1 cellular context compared by ENCODE assay signal in genomic region chr6:36423101-36423824, GRCh38.
TF ChIP-seq lines count a peak whose summit lies in the region.

No MANE protein-coding gene starts in this region.

TF ChIP-seq in HepG2, 621 proteins besides CTCF, POLR2A, EP300 and RAD21 (continued from another document and continues in another):
- TF ChIP-seq ZNF280D (CRISPR knock-in tag; IDR thresholded peaks at IDR 0.05) = peak; percentile 88
- TF ChIP-seq ZFP91 (CRISPR knock-in tag; IDR thresholded peaks at IDR 0.05; ENCODE audit: borderline replicate concordance) = peak; percentile 96
- TF ChIP-seq TCF7L2 (IDR thresholded peaks at IDR 0.05; ENCODE audit: low read depth, low read length) = no peak
- TF ChIP-seq WIZ (CRISPR knock-in tag; IDR thresholded peaks at IDR 0.05) = no peak; the same call in 1 of the 2 replicates
- no peak for TF ChIP-seq ZBTB2 (CRISPR knock-in tag; IDR thresholded peaks at IDR 0.05; ENCODE audit: low read depth)
- peak; percentile 74 for TF ChIP-seq MED8 (CRISPR knock-in tag; IDR thresholded peaks at IDR 0.05; ENCODE audit: insufficient replicate concordance)
- no peak for TF ChIP-seq ZFP36L2 (CRISPR knock-in tag; IDR thresholded peaks at IDR 0.05)
- peak; percentile 68 for TF ChIP-seq ZNF124 (CRISPR knock-in tag; IDR thresholded peaks at IDR 0.05)
- TF ChIP-seq RNF2 (conservative IDR thresholded peaks at IDR 0.05; ENCODE audit: low read depth) = peak; percentile 82
- TF ChIP-seq HNRNPLL (IDR thresholded peaks at IDR 0.05; ENCODE audit: low read depth, low read length, poor library complexity, severe bottlenecking) = peak; percentile 96
- peak; percentile 95 for TF ChIP-seq RAD51 (IDR thresholded peaks at IDR 0.05; ENCODE audit: borderline replicate concordance)
- no peak for TF ChIP-seq HHEX (CRISPR knock-in tag; IDR thresholded peaks at IDR 0.05)
- TF ChIP-seq ZNF280B (CRISPR knock-in tag; IDR thresholded peaks at IDR 0.05; ENCODE audit: borderline replicate concordance) = peak; percentile 90; the same call in 1 of the 2 replicates
- peak; percentile 83 for TF ChIP-seq GATAD2A (CRISPR knock-in tag; IDR thresholded peaks at IDR 0.05)
- no peak for TF ChIP-seq ZNF251 (CRISPR knock-in tag; IDR thresholded peaks at IDR 0.05)
- 0 out of 2 replicates have a peak, but pooled peaks have one; percentile 84 for TF ChIP-seq MTF2 (CRISPR knock-in tag; IDR thresholded peaks at IDR 0.05; ENCODE audit: borderline replicate concordance)
- TF ChIP-seq MYC (CRISPR knock-in tag; IDR thresholded peaks at IDR 0.05; ENCODE audit: borderline replicate concordance) = peak; percentile 86
- no peak for TF ChIP-seq ZNF7 (CRISPR knock-in tag; IDR thresholded peaks at IDR 0.05)
- TF ChIP-seq RXRB (CRISPR knock-in tag; IDR thresholded peaks at IDR 0.05; ENCODE audit: borderline replicate concordance) = peak; percentile 53; the same call in 1 of the 2 replicates
- TF ChIP-seq ZSCAN29 (CRISPR knock-in tag; conservative IDR thresholded peaks at IDR 0.05) = 0 out of 2 replicates have a peak, but pooled peaks have one; percentile 41
- TF ChIP-seq EZH2 (conservative IDR thresholded peaks at IDR 0.05; ENCODE audit: low read depth, low read length) = no peak
- no peak for TF ChIP-seq TRIM24 (CRISPR knock-in tag; IDR thresholded peaks at IDR 0.05)
- no peak; the same call in 1 of the 2 replicates for TF ChIP-seq MAF1 (CRISPR knock-in tag; IDR thresholded peaks at IDR 0.05; ENCODE audit: borderline replicate concordance)
- no peak; the same call in none of the 2 replicates for TF ChIP-seq ZNF607 (CRISPR knock-in tag; IDR thresholded peaks at IDR 0.05; ENCODE audit: borderline replicate concordance)
- 0 out of 2 replicates have a peak, but pooled peaks have one; percentile 8 for TF ChIP-seq ZNF609 (CRISPR knock-in tag; IDR thresholded peaks at IDR 0.05; ENCODE audit: borderline replicate concordance)
- TF ChIP-seq MED1 (CRISPR knock-in tag; IDR thresholded peaks at IDR 0.05) = peak; percentile 57
- peak; percentile 27; the same call in 1 of the 2 replicates for TF ChIP-seq ZBTB37 (CRISPR knock-in tag; IDR thresholded peaks at IDR 0.05)
- no peak for TF ChIP-seq JUND (CRISPR knock-in tag; IDR thresholded peaks at IDR 0.05)
- TF ChIP-seq SRSF1 (optimal IDR thresholded peaks at IDR 0.05; ENCODE audit: low read depth, low read length) = no peak
- TF ChIP-seq HBP1 (CRISPR knock-in tag; IDR thresholded peaks at IDR 0.05; ENCODE audit: low read depth) = peak; percentile 66; the same call in 1 of the 2 replicates
- TF ChIP-seq REPIN1 (CRISPR knock-in tag; IDR thresholded peaks at IDR 0.05; ENCODE audit: borderline replicate concordance, low read depth) = peak; percentile 85; the same call in 1 of the 2 replicates
- TF ChIP-seq TCF7 (IDR thresholded peaks at IDR 0.05; ENCODE audit: low read depth) = no peak; the same call in 1 of the 2 replicates
- TF ChIP-seq GMEB2 (CRISPR knock-in tag; IDR thresholded peaks at IDR 0.05; ENCODE audit: low read depth) = peak; percentile 90
- TF ChIP-seq FOXK1 (CRISPR knock-in tag; IDR thresholded peaks at IDR 0.05; ENCODE audit: borderline replicate concordance, low read depth) = peak; percentile 55; the same call in 1 of the 2 replicates
- TF ChIP-seq NCOA5 (CRISPR knock-in tag; IDR thresholded peaks at IDR 0.05) = no peak
- TF ChIP-seq RXRA (CRISPR knock-in tag; IDR thresholded peaks at IDR 0.05) = peak; percentile 69; the same call in 1 of the 2 replicates
- peak; percentile 67; the same call in 1 of the 2 replicates for TF ChIP-seq HINFP (CRISPR knock-in tag; IDR thresholded peaks at IDR 0.05; ENCODE audit: low read depth)
- no peak for TF ChIP-seq JUNB (CRISPR knock-in tag; IDR thresholded peaks at IDR 0.05; ENCODE audit: borderline replicate concordance)
- no peak for TF ChIP-seq ZUFSP (CRISPR knock-in tag; IDR thresholded peaks at IDR 0.05; ENCODE audit: borderline replicate concordance)
